17 cellular contexts compared by ENCODE assay signal in the genomic region with DNA sequence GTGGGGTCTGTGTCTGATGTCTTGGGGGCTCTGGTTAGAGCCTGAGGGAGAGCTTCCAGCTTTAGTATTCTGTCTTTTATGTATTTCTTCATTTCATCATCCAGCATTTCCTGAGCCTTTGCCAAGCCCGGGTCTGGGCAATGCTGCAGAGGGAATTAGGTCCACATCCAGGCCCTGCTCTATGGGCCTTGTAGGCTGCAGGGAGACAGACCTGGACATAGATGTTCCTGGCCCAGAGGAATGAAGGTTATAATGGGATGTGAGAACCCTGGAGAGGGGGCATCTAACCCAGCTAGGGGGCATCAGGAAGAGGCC. TPM values are rescaled to one million over a fixed set of nuclear protein-coding genes. Genes with fewer than 3 reads are reported as not detected.
DNase-seq lines count a peak whose midpoint lies in the region; ATAC-seq and TF ChIP-seq lines count a peak whose summit lies in the region.
"Had no signal": no experiment of that assay in that cellular context is flagged by ENCODE, and none has a peak within 500 bp of the region (broad histone marks: within the 10 kb centered on the region; RNA-seq: fewer than 3 reads in every experiment).

No MANE protein-coding gene starts in this region.

- H3K27me3 ChIP-seq in WERI-Rb-1 (ENCODE audit: insufficient read depth, low read depth, severe bottlenecking) = no peaks in the 10 kb centered on the region
- H3K27me3 ChIP-seq: BLaER1 had no signal

- peaks cover under 1% of the 10 kb centered on the region; the same call in 1 of the 2 replicates for H3K36me3 ChIP-seq in WERI-Rb-1

- no peak for TF ChIP-seq CTCF in WERI-Rb-1 (IDR thresholded peaks at IDR 0.05; ENCODE audit: low read depth, low read length)
- no peak for TF ChIP-seq CTCF in fibroblast of the aortic adventitia (IDR thresholded peaks at IDR 0.05; ENCODE audit: insufficient read depth, low read length)

- peak overlapping the region; percentile 84 for H3K27ac ChIP-seq in WERI-Rb-1
- H3K27ac ChIP-seq: BLaER1 had no signal

- no peaks in the 10 kb centered on the region for H3K9me3 ChIP-seq in WERI-Rb-1 (ENCODE audit: severe bottlenecking)
- H3K9me3 ChIP-seq: BLaER1 had no signal

- intact Hi-C loops in sciatic nerve (cut with DNase I) = no loop called here

- H3K4me3 ChIP-seq in WERI-Rb-1 (ENCODE audit: low read depth, low read length) (no peak overlapping the region), fibroblast of the aortic adventitia (ENCODE audit: low read depth, low read length) (no peak overlapping the region)
- H3K4me3 ChIP-seq: BLaER1, GM23338 had no signal

- peak; percentile 20 for ATAC-seq in sciatic nerve
- ATAC-seq: GM23338 had no signal

- DNase-seq in GM03348 (ENCODE audit: low spot score) (peak; percentile 66), WERI-Rb-1 (no peak), fibroblast of the aortic adventitia (ENCODE audit: low read depth) (peak; percentile 79), sciatic nerve (ENCODE audit: low spot score) (no peak), anterior cingulate cortex (lab: John Stamatoyannopoulos, UW) (no peak), NK-92 (lab: John Stamatoyannopoulos, UW; ENCODE audit: unreplicated experiment) (no peak), DMS53 (lab: John Stamatoyannopoulos, UW) (no peak), DMS53 treated with DMSO at 0.1 percent for 48 hours (lab: John Stamatoyannopoulos, UW; ENCODE audit: unreplicated experiment) (no peak)
- DNase-seq: DMS153, NCI-H1436, NCI-H2081 treated with DMSO at 0.1 percent for 48 hours, NCI-H345, NCI-H748 treated with DMSO at 0.1 percent for 48 hours, Right ventricle myocardium superior had no signal

RNA-seq across cellular contexts. Expression of a gene that starts 5.0 kb away (rescaled TPM):
- total RNA-seq in fibroblast of the aortic adventitia (ENCODE audit: low replicate concordance) (20.0 and 28.5 TPM in 2 replicates), sciatic nerve (35.1 TPM)

RNA-seq across cellular contexts. Expression of a gene that starts 17.4 kb away (rescaled TPM):
- not detected in 2 replicates for total RNA-seq in fibroblast of the aortic adventitia (ENCODE audit: low replicate concordance)
- not detected for total RNA-seq in sciatic nerve
- total RNA-seq: G401 had no signal

RNA-seq across cellular contexts. Expression of a gene that starts 28.1 kb away (rescaled TPM):
- total RNA-seq in fibroblast of the aortic adventitia (ENCODE audit: low replicate concordance) = 23.0 and 28.2 TPM in 2 replicates
- total RNA-seq in sciatic nerve = 7.4 TPM

RNA-seq across cellular contexts. Expression of a gene that starts 28.5 kb away (rescaled TPM):
- total RNA-seq in fibroblast of the aortic adventitia (ENCODE audit: low replicate concordance) = 0.90 and 1.1 TPM in 2 replicates
- 0.45 TPM for total RNA-seq in sciatic nerve
- total RNA-seq: Right ventricle myocardium superior had no signal

RNA-seq across cellular contexts. Expression of a gene that starts 59.6 kb away (rescaled TPM):
- not detected in 2 replicates for total RNA-seq in fibroblast of the aortic adventitia (ENCODE audit: low replicate concordance)
- 0.76 TPM for total RNA-seq in sciatic nerve

Comparison
In these comparisons a context has a peak if more than half of its experiments do, and no peak if none do; other contexts are left out.
1. DNase-seq: peak in GM03348 (single experiment) and fibroblast of the aortic adventitia (single experiment); none in WERI-Rb-1 (single experiment), sciatic nerve (single experiment), anterior cingulate cortex (0 of 58), NK-92 (single experiment), DMS53 (single experiment) and DMS53 treated with DMSO at 0.1 percent for 48 hours (single experiment).